Comparison of ENCODE assay signal across 9 cellular contexts in the genomic region with DNA sequence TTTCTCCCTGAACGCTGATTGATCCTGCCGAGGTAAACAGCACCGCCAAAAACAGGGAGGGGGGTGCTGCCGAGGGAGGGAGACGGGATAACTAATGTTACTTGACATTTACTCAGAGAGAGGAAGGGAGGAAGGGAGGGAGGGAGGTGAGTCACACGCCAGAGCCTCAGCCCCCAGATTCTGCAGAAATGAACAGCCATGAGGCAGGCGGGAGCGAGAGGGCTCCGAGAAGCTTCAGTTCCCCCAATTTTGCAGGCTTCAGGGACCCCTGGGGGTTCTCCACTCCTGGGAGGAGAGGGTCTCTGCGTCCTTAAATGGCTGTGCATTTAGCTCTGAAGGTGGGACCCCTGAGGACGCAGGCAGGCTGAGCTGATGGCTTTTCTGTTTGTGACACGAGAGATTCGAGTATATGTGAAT. TPM values are rescaled to one million over a fixed set of nuclear protein-coding genes. Genes with fewer than 3 reads are reported as not detected.
DNase-seq lines count a peak whose midpoint lies in the region; ATAC-seq, FAIRE-seq and TF ChIP-seq lines count a peak whose summit lies in the region.
"Had no signal": no experiment of that assay in that cellular context is flagged by ENCODE, and none has a peak within 500 bp of the region (broad histone marks: within the 10 kb centered on the region; RNA-seq: fewer than 3 reads in every experiment).

No MANE protein-coding gene starts in this region.

- POLR2A ChIA-PET in OCI-LY7 (lab: Charles Lee) (interaction anchor here (0.6 kb wide), 1 partner anchor 8 kb away, joined by 3 read pairs; no protein-coding TSS in a partner anchor), HepG2 (lab: Yijun Ruan, JAX) (no interaction called here)

- no peaks in the 10 kb centered on the region for H3K27me3 Mint-ChIP-seq in activated T-helper 2 cell treated with anti-CD3 and anti-CD28 coated beads, Interferon-gamma antibody, Interleukin-2, Interleukin-4, amounts not matched to agents 10 μg/mL and 5 μg/mL and 100 μg/mL, durations not matched to agents 14 hours and 24 hours and 36 hours (ENCODE audit: low read depth)
- H3K27me3 Mint-ChIP-seq in stimulated activated naive B cell treated with anti-CD40 and anti-IgM and Interleukin-4, amounts not matched to agents 10 μg/mL and 1 μg/mL and 100 μg/mL, for 72 hours: peaks cover 46 to 52% of the 10 kb centered on the region in 2 donors

- H3K9me2 ChIP-seq in OCI-LY7 (ENCODE audit: insufficient read depth, low read length): no peaks in the 10 kb centered on the region

- H3K4me1 Mint-ChIP-seq in activated T-helper 2 cell treated with anti-CD3 and anti-CD28 coated beads, Interferon-gamma antibody, Interleukin-2, Interleukin-4, amounts not matched to agents 10 μg/mL and 5 μg/mL and 100 μg/mL, durations not matched to agents 14 hours and 24 hours and 36 hours (ENCODE audit: low read depth): peaks cover 39% of the 10 kb centered on the region
- H3K4me1 Mint-ChIP-seq in stimulated activated naive B cell treated with anti-CD40 and anti-IgM and Interleukin-4, amounts not matched to agents 10 μg/mL and 1 μg/mL and 100 μg/mL, for 72 hours: peaks cover 22 to 44% of the 10 kb centered on the region in 2 donors

- TF ChIP-seq CTCF in OCI-LY7 (conservative IDR thresholded peaks at IDR 0.05; ENCODE audit: low read length) (no peak), HepG2 (CRISPR knock-in tag; IDR thresholded peaks at IDR 0.05) (no peak)

- TF ChIP-seq EP300 in HepG2 (IDR thresholded peaks at IDR 0.05; ENCODE audit: low read depth in 2 of 2, low read length in 2 of 2) (no peak), HepG2 (CRISPR knock-in tag; IDR thresholded peaks at IDR 0.05; ENCODE audit: borderline replicate concordance) (no peak)

- FAIRE-seq in HepG2 (lab: Jason Lieb, UNC): no peak
- FAIRE-seq: GM12878 had no signal

- H3K9ac ChIP-seq in HepG2 (ENCODE audit: insufficient read depth, low read depth, low read length): no peak overlapping the region

- CTCF ChIA-PET in OCI-LY7 (lab: Charles Lee; ENCODE audit: unreplicated experiment) (interaction anchor here (0.5 to 1.2 kb wide), 3 partner anchors 16 to 97 kb away, joined by 3 to 4 read pairs (median 3); partner anchors contain the start of gene IER5L), HepG2 (lab: Yijun Ruan, JAX; ENCODE audit: low intra/inter-chr PET ratio, low total read pairs) (no interaction called here)

- H3K27ac Mint-ChIP-seq in activated T-helper 2 cell treated with anti-CD3 and anti-CD28 coated beads, Interferon-gamma antibody, Interleukin-2, Interleukin-4, amounts not matched to agents 10 μg/mL and 5 μg/mL and 100 μg/mL, durations not matched to agents 14 hours and 24 hours and 36 hours: peak overlapping the region; percentile 89
- no peak overlapping the region for H3K27ac Mint-ChIP-seq in stimulated activated naive B cell treated with anti-CD40 and anti-IgM and Interleukin-4, amounts not matched to agents 10 μg/mL and 1 μg/mL and 100 μg/mL, for 72 hours

- TF ChIP-seq RAD21 in HepG2 (CRISPR knock-in tag; IDR thresholded peaks at IDR 0.05): no peak

- peak overlapping the region; percentile 77 for H3K4me3 Mint-ChIP-seq in activated T-helper 2 cell treated with anti-CD3 and anti-CD28 coated beads, Interferon-gamma antibody, Interleukin-2, Interleukin-4, amounts not matched to agents 10 μg/mL and 5 μg/mL and 100 μg/mL, durations not matched to agents 14 hours and 24 hours and 36 hours (ENCODE audit: low read depth)
- H3K4me3 Mint-ChIP-seq in stimulated activated naive B cell treated with anti-CD40 and anti-IgM and Interleukin-4, amounts not matched to agents 10 μg/mL and 1 μg/mL and 100 μg/mL, for 72 hours: peak overlapping the region; percentile 66 to 74

- peaks cover 3% of the 10 kb centered on the region for H3K36me3 Mint-ChIP-seq in activated T-helper 2 cell treated with anti-CD3 and anti-CD28 coated beads, Interferon-gamma antibody, Interleukin-2, Interleukin-4, amounts not matched to agents 10 μg/mL and 5 μg/mL and 100 μg/mL, durations not matched to agents 14 hours and 24 hours and 36 hours (ENCODE audit: low read depth)
- peaks cover 9 to 10% of the 10 kb centered on the region in 2 donors for H3K36me3 Mint-ChIP-seq in stimulated activated naive B cell treated with anti-CD40 and anti-IgM and Interleukin-4, amounts not matched to agents 10 μg/mL and 1 μg/mL and 100 μg/mL, for 72 hours

- H2AFZ ChIP-seq in OCI-LY7 (ENCODE audit: low read length) (peak overlapping the region; percentile 69), HepG2 (ENCODE audit: low read length) (no peak overlapping the region)

- peaks cover 12% of the 10 kb centered on the region for H3K9me3 Mint-ChIP-seq in activated T-helper 2 cell treated with anti-CD3 and anti-CD28 coated beads, Interferon-gamma antibody, Interleukin-2, Interleukin-4, amounts not matched to agents 10 μg/mL and 5 μg/mL and 100 μg/mL, durations not matched to agents 14 hours and 24 hours and 36 hours
- peaks cover 11 to 18% of the 10 kb centered on the region in 2 donors for H3K9me3 Mint-ChIP-seq in stimulated activated naive B cell treated with anti-CD40 and anti-IgM and Interleukin-4, amounts not matched to agents 10 μg/mL and 1 μg/mL and 100 μg/mL, for 72 hours

- H3K4me3 ChIP-seq in OCI-LY7 (ENCODE audit: low read depth, low read length, poor library complexity, severe bottlenecking): peak overlapping the region; percentile 56
- H3K4me3 ChIP-seq in HepG2 (replicated peaks in 1 of 3; ENCODE audit: insufficient read depth in 1 of 3, low read depth in 2 of 3, low read length in 3 of 3): no peak overlapping the region
- H3K4me3 ChIP-seq: GM12878 had no signal

- H3K4me2 ChIP-seq in OCI-LY7 (ENCODE audit: low read length) (peak overlapping the region; percentile 68), HepG2 (ENCODE audit: low read depth, low read length) (no peak overlapping the region; the same call in 1 of the 2 replicates)

- in situ Hi-C loops in HepG2 (cut with HindIII; ENCODE audit: extremely low pct_ligation_motif_present, low pct_unique_long_range_greater_than_20kb): no loop called here

- 0 out of 2 replicates have a peak, but pooled peaks cover 5% of the 10 kb centered on the region for H3K9me3 ChIP-seq in OCI-LY7 (ENCODE audit: low read length)
- no peaks in the 10 kb centered on the region for H3K9me3 ChIP-seq in HepG2 (ENCODE audit: low read length)

- TF ChIP-seq POLR2A in HepG2 (IDR thresholded peaks at IDR 0.05; ENCODE audit: insufficient read depth in 1 of 2, low read depth in 2 of 2, low read length in 2 of 2): no peak

- H3K27ac ChIP-seq in OCI-LY7 (ENCODE audit: low read depth, low read length, poor library complexity, severe bottlenecking): peak overlapping the region; percentile 66
- H3K27ac ChIP-seq in HepG2 (ENCODE audit: extremely low read length, insufficient read depth, low read length): no peak overlapping the region

- 16% methylated on average over 13 of the region's 13 CpGs for WGBS in HepG2 (ENCODE audit: low lambda C conversion rate)

- H3K36me3 ChIP-seq in OCI-LY7 (ENCODE audit: insufficient read depth, low read length) (no peaks in the 10 kb centered on the region), HepG2 (replicated peaks in 1 of 2; ENCODE audit: control insufficient read depth in 1 of 2, insufficient read depth in 2 of 2, low read length in 2 of 2) (no peaks in the 10 kb centered on the region)

- intact Hi-C loops in OCI-LY7 (cut with micrococcal nuclease; ENCODE audit: unreplicated experiment): loop anchor here (5.0 kb wide), 1 partner anchor 60 kb away; the partner anchor contains the start of gene IER5L
- intact Hi-C loops in activated T-helper 2 cell treated with anti-CD3 and anti-CD28 coated beads, Interferon-gamma antibody, Interleukin-2, Interleukin-4, amounts not matched to agents 10 μg/mL and 5 μg/mL and 100 μg/mL, durations not matched to agents 14 hours and 24 hours and 36 hours (cut with micrococcal nuclease): loop anchor here (2.0 kb wide), 1 partner anchor 58 kb away; the partner anchor contains the start of gene IER5L
- intact Hi-C loops in HepG2 (cut with micrococcal nuclease; ENCODE audit: unreplicated experiment): no loop called here

- H4K20me1 ChIP-seq in OCI-LY7 (ENCODE audit: insufficient read depth, low read length) (no peaks in the 10 kb centered on the region), HepG2 (ENCODE audit: insufficient read depth, low read length) (no peaks in the 10 kb centered on the region)

- peak; percentile 71 for DNase-seq in AG20443 (ENCODE audit: low spot score)
- peak; percentile 41 for DNase-seq in OCI-LY7 (ENCODE audit: low spot score)
- DNase-seq in activated T-helper 2 cell treated with anti-CD3 and anti-CD28 coated beads, Interferon-gamma antibody, Interleukin-2, Interleukin-4, amounts not matched to agents 10 μg/mL and 5 μg/mL and 100 μg/mL, durations not matched to agents 14 hours and 24 hours and 36 hours (ENCODE audit: low spot score): peak; percentile 25
- no peak for DNase-seq in HepG2 (ENCODE audit: low spot score)
- no peak for DNase-seq in stimulated activated naive B cell treated with anti-CD40 and anti-IgM and Interleukin-4, amounts not matched to agents 10 μg/mL and 1 μg/mL and 100 μg/mL, for 72 hours
- no peak for DNase-seq in NCI-H146 treated with DMSO at 0.1 percent for 48 hours (lab: John Stamatoyannopoulos, UW; ENCODE audit: unreplicated experiment)
- no peak for DNase-seq in COLO668 (lab: John Stamatoyannopoulos, UW; ENCODE audit: unreplicated experiment)

- peaks cover 1 to 17% of the 10 kb centered on the region in 2 experiments; a peak in 3 of 5 replicates for H3K27me3 ChIP-seq in HepG2 (ENCODE audit: control insufficient read depth in 1 of 2, insufficient read depth in 2 of 2, low read length in 2 of 2)

- H3K79me2 ChIP-seq in OCI-LY7 (ENCODE audit: insufficient read depth, low read depth, low read length) (no peaks in the 10 kb centered on the region), HepG2 (ENCODE audit: insufficient read depth, low read length) (no peaks in the 10 kb centered on the region)

- H3K4me1 ChIP-seq in OCI-LY7 (ENCODE audit: insufficient read depth, low read length, poor library complexity, severe bottlenecking) (peaks cover 35% of the 10 kb centered on the region), HepG2 (ENCODE audit: insufficient read depth, low read length) (no peaks in the 10 kb centered on the region)

- BruUV-seq in OCI-LY7 (replicated peaks; lab: Mats Ljungman, UMichigan): no TSS peak
- no TSS peak for BruUV-seq in HepG2 (replicated peaks; lab: Mats Ljungman, UMichigan)

- ATAC-seq in HepG2: no peak
- peak; percentile 82 to 85 for ATAC-seq in stimulated activated naive B cell treated with anti-CD40 and anti-IgM and Interleukin-4, amounts not matched to agents 10 μg/mL and 1 μg/mL and 100 μg/mL, for 72 hours (replicated peaks)
- ATAC-seq in HG03565 (IDR thresholded peaks at IDR 0.05; ENCODE audit: unreplicated experiment): no peak
- ATAC-seq: GM12878 had no signal

RNA-seq across cellular contexts. Expression of gene IER5L, which starts 59.1 kb away (rescaled TPM):
- total RNA-seq in OCI-LY7 (2014; rRNA removed; shearing (Covaris generic)): 16.9 and 21.2 TPM in 2 replicates
- total RNA-seq in OCI-LY7 (2022) (2.8 and 3.4 TPM in 2 replicates), HepG2 (2016; rRNA removed; fragmentation: Illumina TruSeq; extraction: Trizol) (2.5 and 3.3 TPM in 2 replicates)
- 8.6 and 9.3 TPM in 2 replicates for total RNA-seq in activated T-helper 2 cell treated with anti-CD3 and anti-CD28 coated beads, Interferon-gamma antibody, Interleukin-2, Interleukin-4, amounts not matched to agents 10 μg/mL and 5 μg/mL and 100 μg/mL, durations not matched to agents 14 hours and 24 hours and 36 hours
- total RNA-seq in HepG2 (2016; cell fraction: cytosol; rRNA removed; fragmentation: Illumina TruSeq; extraction: Trizol; ENCODE audit: low read depth): 2.4 and 2.5 TPM in 2 replicates
- 2.6 and 3.2 TPM in 2 replicates for total RNA-seq in HepG2 (2016; cell fraction: insoluble cytoplasmic fraction; rRNA removed; fragmentation: Illumina TruSeq; extraction: Trizol)
- 2.0 and 2.7 TPM in 2 replicates for total RNA-seq in HepG2 (2016; cell fraction: membrane; rRNA removed; fragmentation: Illumina TruSeq; extraction: Trizol)
- total RNA-seq in HepG2 (2016; cell fraction: nucleus; rRNA removed; fragmentation: Illumina TruSeq; extraction: Trizol): 0.84 and 1.2 TPM in 2 replicates
- polyA plus RNA-seq in HepG2 (2011; rRNA removed): 1.8 and 3.6 TPM in 2 replicates
- polyA plus RNA-seq in HepG2 (2011; cell fraction: cytosol; rRNA removed): 2.1 and 3.1 TPM in 2 replicates
- polyA plus RNA-seq in HepG2 (2011; cell fraction: nucleus; rRNA removed): 4.4 and 4.5 TPM in 2 replicates
- polyA plus RNA-seq in HepG2 (2012): 1.5 and 2.6 TPM in 2 replicates
- polyA plus RNA-seq in HepG2 (2016; cell fraction: cytosol; fragmentation: Illumina TruSeq; extraction: Trizol; ENCODE audit: low read depth): 0.59 and 0.61 TPM in 2 replicates
- 2.2 and 2.5 TPM in 2 replicates for polyA plus RNA-seq in HepG2 (2016; cell fraction: insoluble cytoplasmic fraction; fragmentation: Illumina TruSeq; extraction: Trizol; ENCODE audit: low read depth)
- polyA plus RNA-seq in HepG2 (2016; cell fraction: membrane; fragmentation: Illumina TruSeq; extraction: Trizol; ENCODE audit: low read depth): 0.52 and 0.74 TPM in 2 replicates
- polyA plus RNA-seq in HepG2 (2016; cell fraction: nucleus; fragmentation: Illumina TruSeq; extraction: Trizol; ENCODE audit: insufficient read depth, low read depth): 1.3 and 2.1 TPM in 2 replicates
- polyA minus RNA-seq in HepG2 (2011; rRNA and poly(A)+ RNA removed; ENCODE audit: low replicate concordance): 5.5 and 12.0 TPM in 2 replicates
- polyA minus RNA-seq in HepG2 (2011; cell fraction: cytosol; rRNA and poly(A)+ RNA removed): 5.6 and 6.2 TPM in 2 replicates
- polyA minus RNA-seq in HepG2 (2011; cell fraction: nucleus; rRNA and poly(A)+ RNA removed): 1.2 and 1.9 TPM in 2 replicates

Comparison
In these comparisons a context has a peak if more than half of its experiments do, and no peak if none do; other contexts are left out.
1. DNase-seq: peak in AG20443 (single experiment), OCI-LY7 (single experiment) and activated T-helper 2 cell treated with anti-CD3 and anti-CD28 coated beads, Interferon-gamma antibody, Interleukin-2, Interleukin-4, amounts not matched to agents 10 μg/mL and 5 μg/mL and 100 μg/mL, durations not matched to agents 14 hours and 24 hours and 36 hours (single experiment); none in HepG2 (single experiment), stimulated activated naive B cell treated with anti-CD40 and anti-IgM and Interleukin-4, amounts not matched to agents 10 μg/mL and 1 μg/mL and 100 μg/mL, for 72 hours (single experiment), NCI-H146 treated with DMSO at 0.1 percent for 48 hours (single experiment) and COLO668 (single experiment).
2. ATAC-seq: peak in stimulated activated naive B cell treated with anti-CD40 and anti-IgM and Interleukin-4, amounts not matched to agents 10 μg/mL and 1 μg/mL and 100 μg/mL, for 72 hours (2 of 2); none in HepG2 (single experiment) and HG03565 (single experiment).